In genomic region chr19:8239528-8240273, GRCh38 we compare ENCODE assay signal across 10 cellular contexts. TPM values are rescaled to one million over a fixed set of nuclear protein-coding genes. Genes with fewer than 3 reads are reported as not detected.
DNase-seq lines count a peak whose midpoint lies in the region; ATAC-seq, FAIRE-seq and TF ChIP-seq lines count a peak whose summit lies in the region.
"Had no signal": no experiment of that assay in that cellular context is flagged by ENCODE, and none has a peak within 500 bp of the region (broad histone marks: within the 10 kb centered on the region; RNA-seq: fewer than 3 reads in every experiment).

No MANE protein-coding gene starts in this region.

- peaks cover 32% of the 10 kb centered on the region for H3K79me2 ChIP-seq in HepG2 (ENCODE audit: insufficient read depth, low read length)

- TF ChIP-seq CTCF in HepG2 (CRISPR knock-in tag; IDR thresholded peaks at IDR 0.05): no peak

- no peaks in the 10 kb centered on the region for H4K20me1 ChIP-seq in HepG2 (ENCODE audit: insufficient read depth, low read length)

- POLR2A ChIA-PET in activated CD4-positive, alpha-beta memory T cell treated with anti-CD3 and anti-CD28 coated beads, Interleukin-2, amount 10 ng/mL, durations not matched to agents 7 days and 5 days (lab: Charles Lee): no interaction called here
- POLR2A ChIA-PET in HepG2 (lab: Yijun Ruan, JAX): no interaction called here

- no peak for FAIRE-seq in HepG2 (lab: Jason Lieb, UNC)

- peaks cover 39% of the 10 kb centered on the region for H3K36me3 Mint-ChIP-seq in activated CD8-positive, alpha-beta memory T cell treated with anti-CD3 and anti-CD28 coated beads, Interleukin-2, amount 10 ng/mL, durations not matched to agents 7 days and 5 days
- H3K36me3 Mint-ChIP-seq in activated CD4-positive, alpha-beta memory T cell treated with anti-CD3 and anti-CD28 coated beads, Interleukin-2, amount 10 ng/mL, durations not matched to agents 7 days and 5 days (ENCODE audit: low read depth): peaks cover 30% of the 10 kb centered on the region

- in situ Hi-C loops in HepG2 (cut with HindIII; ENCODE audit: extremely low pct_ligation_motif_present, low pct_unique_long_range_greater_than_20kb): no loop called here

- 91% methylated on average over 2 of the region's 3 CpGs for WGBS in HepG2 (ENCODE audit: low lambda C conversion rate)

- H3K27me3 Mint-ChIP-seq in activated CD8-positive, alpha-beta memory T cell treated with anti-CD3 and anti-CD28 coated beads, Interleukin-2, amount 10 ng/mL, durations not matched to agents 7 days and 5 days: no peaks in the 10 kb centered on the region
- H3K27me3 Mint-ChIP-seq in activated CD4-positive, alpha-beta memory T cell treated with anti-CD3 and anti-CD28 coated beads, Interleukin-2, amount 10 ng/mL, durations not matched to agents 7 days and 5 days: no peaks in the 10 kb centered on the region

- peaks cover 8 to 27% of the 10 kb centered on the region in 2 experiments for H3K36me3 ChIP-seq in HepG2 (replicated peaks in 1 of 2; ENCODE audit: control insufficient read depth in 1 of 2, insufficient read depth in 2 of 2, low read length in 2 of 2)

- peaks cover 12% of the 10 kb centered on the region for H3K9me3 Mint-ChIP-seq in activated CD8-positive, alpha-beta memory T cell treated with anti-CD3 and anti-CD28 coated beads, Interleukin-2, amount 10 ng/mL, durations not matched to agents 7 days and 5 days (ENCODE audit: low read depth)
- peaks cover 18% of the 10 kb centered on the region for H3K9me3 Mint-ChIP-seq in activated CD4-positive, alpha-beta memory T cell treated with anti-CD3 and anti-CD28 coated beads, Interleukin-2, amount 10 ng/mL, durations not matched to agents 7 days and 5 days

- H3K9me3 ChIP-seq in HepG2 (ENCODE audit: low read length): no peaks in the 10 kb centered on the region

- ATAC-seq in activated CD8-positive, alpha-beta memory T cell treated with anti-CD3 and anti-CD28 coated beads, Interleukin-2, amount 10 ng/mL, durations not matched to agents 7 days and 5 days: no peak
- ATAC-seq in HepG2 (peak; percentile 25), HG03342 (IDR thresholded peaks at IDR 0.05; ENCODE audit: unreplicated experiment) (no peak), GM19467 (IDR thresholded peaks at IDR 0.05; ENCODE audit: unreplicated experiment) (no peak)

- H3K9ac ChIP-seq in HepG2 (ENCODE audit: insufficient read depth, low read depth, low read length): peak overlapping the region; percentile 53

- CTCF ChIA-PET in activated CD8-positive, alpha-beta memory T cell treated with anti-CD3 and anti-CD28 coated beads, Interleukin-2, amount 10 ng/mL, durations not matched to agents 7 days and 5 days (lab: Charles Lee): interaction anchor here (0.8 to 1.9 kb wide), 7 partner anchors 12 to 295 kb away, joined by 3 to 4 read pairs (median 3); no protein-coding TSS in a partner anchor
- CTCF ChIA-PET in activated CD4-positive, alpha-beta memory T cell treated with anti-CD3 and anti-CD28 coated beads, Interleukin-2, amount 10 ng/mL, durations not matched to agents 7 days and 5 days (lab: Charles Lee): no interaction called here
- CTCF ChIA-PET in HepG2 (lab: Yijun Ruan, JAX; ENCODE audit: low intra/inter-chr PET ratio, low total read pairs): no interaction called here

- H3K27ac ChIP-seq in HepG2 (ENCODE audit: extremely low read length, insufficient read depth, low read length) (peak overlapping the region; percentile 69), temporal lobe (ENCODE audit: low read depth, low read length) (peak overlapping the region; percentile 82)
- H3K27ac ChIP-seq: HL-60 had no signal

- no peak overlapping the region for H2AFZ ChIP-seq in HepG2 (ENCODE audit: low read length)

- TF ChIP-seq EP300 in HepG2 (IDR thresholded peaks at IDR 0.05; ENCODE audit: low read depth in 2 of 2, low read length in 2 of 2): no peak
- no peak for TF ChIP-seq EP300 in HepG2 (CRISPR knock-in tag; IDR thresholded peaks at IDR 0.05; ENCODE audit: borderline replicate concordance)

- intact Hi-C loops in HepG2 (cut with micrococcal nuclease; ENCODE audit: unreplicated experiment): loop anchor here (2.0 kb wide), 1 partner anchor 31 kb away; the partner anchor contains the start of gene CERS4

- no peaks in the 10 kb centered on the region for H3K27me3 ChIP-seq in HepG2 (ENCODE audit: control insufficient read depth in 1 of 2, insufficient read depth in 2 of 2, low read length in 2 of 2)

- DNase-seq in activated CD8-positive, alpha-beta memory T cell treated with anti-CD3 and anti-CD28 coated beads, Interleukin-2, amount 10 ng/mL, durations not matched to agents 7 days and 5 days: no peak
- DNase-seq in activated CD8-positive, alpha-beta memory T cell treated with anti-CD3 and anti-CD28 coated beads for 24 hours: no peak
- DNase-seq in activated CD4-positive, alpha-beta memory T cell treated with anti-CD3 and anti-CD28 coated beads, Interleukin-2, amount 10 ng/mL, durations not matched to agents 7 days and 5 days: no peak
- no peak for DNase-seq in HepG2 (ENCODE audit: low spot score)
- no peak for DNase-seq in activated effector memory CD4-positive, alpha-beta T cell treated with Interleukin-2 at 50 U/mL for 16 hours

- peaks cover 18% of the 10 kb centered on the region for H3K4me1 Mint-ChIP-seq in activated CD8-positive, alpha-beta memory T cell treated with anti-CD3 and anti-CD28 coated beads, Interleukin-2, amount 10 ng/mL, durations not matched to agents 7 days and 5 days
- peaks cover 15% of the 10 kb centered on the region for H3K4me1 Mint-ChIP-seq in activated CD4-positive, alpha-beta memory T cell treated with anti-CD3 and anti-CD28 coated beads, Interleukin-2, amount 10 ng/mL, durations not matched to agents 7 days and 5 days

- H3K4me3 ChIP-seq in HepG2 (replicated peaks in 1 of 3; ENCODE audit: insufficient read depth in 1 of 3, low read depth in 2 of 3, low read length in 3 of 3): peak overlapping the region in 1 of 3 experiments; percentile 18; a peak in 1 of 6 replicates

- BruUV-seq in HepG2 (replicated peaks; lab: Mats Ljungman, UMichigan): no TSS peak

- H3K4me1 ChIP-seq in HepG2 (ENCODE audit: insufficient read depth, low read length): peaks cover 79% of the 10 kb centered on the region

- H3K27ac Mint-ChIP-seq in activated CD8-positive, alpha-beta memory T cell treated with anti-CD3 and anti-CD28 coated beads, Interleukin-2, amount 10 ng/mL, durations not matched to agents 7 days and 5 days: peak overlapping the region; percentile 85
- H3K27ac Mint-ChIP-seq in activated CD4-positive, alpha-beta memory T cell treated with anti-CD3 and anti-CD28 coated beads, Interleukin-2, amount 10 ng/mL, durations not matched to agents 7 days and 5 days: peak overlapping the region; percentile 7
- H3K27ac Mint-ChIP-seq: activated naive CD4-positive, alpha-beta T cell treated with anti-CD3 and anti-CD28 coated beads for 36 hours had no signal

- no peak for TF ChIP-seq RAD21 in HepG2 (CRISPR knock-in tag; IDR thresholded peaks at IDR 0.05)

- H3K4me2 ChIP-seq in HepG2 (ENCODE audit: low read depth, low read length): peak overlapping the region; percentile 61

- H3K4me3 Mint-ChIP-seq in activated CD8-positive, alpha-beta memory T cell treated with anti-CD3 and anti-CD28 coated beads, Interleukin-2, amount 10 ng/mL, durations not matched to agents 7 days and 5 days: peak overlapping the region; percentile 1
- H3K4me3 Mint-ChIP-seq in activated CD4-positive, alpha-beta memory T cell treated with anti-CD3 and anti-CD28 coated beads, Interleukin-2, amount 10 ng/mL, durations not matched to agents 7 days and 5 days: no peak overlapping the region
- H3K4me3 Mint-ChIP-seq: activated naive CD4-positive, alpha-beta T cell treated with anti-CD3 and anti-CD28 coated beads for 36 hours had no signal

- no peak for TF ChIP-seq POLR2A in HepG2 (IDR thresholded peaks at IDR 0.05; ENCODE audit: insufficient read depth in 1 of 2, low read depth in 2 of 2, low read length in 2 of 2)

TF ChIP-seq in HepG2, 621 proteins besides CTCF, POLR2A, EP300 and RAD21 (continues in another document):
- TF ChIP-seq ZNF720 (CRISPR knock-in tag; IDR thresholded peaks at IDR 0.05): no peak

RNA-seq across cellular contexts. Expression of gene CERS4, which starts 30.5 kb away (rescaled TPM):
- total RNA-seq in activated CD8-positive, alpha-beta memory T cell treated with anti-CD3 and anti-CD28 coated beads, Interleukin-2, amount 10 ng/mL, durations not matched to agents 7 days and 5 days: 10 to 100 TPM; 20.3 to 28.2 TPM
- 10 to 100 TPM; 23.2 TPM for total RNA-seq in activated CD4-positive, alpha-beta memory T cell treated with anti-CD3 and anti-CD28 coated beads, Interleukin-2, amount 10 ng/mL, durations not matched to agents 7 days and 5 days
- total RNA-seq in HepG2 (2016; rRNA removed; fragmentation: Illumina TruSeq; extraction: Trizol) (47.4 and 83.5 TPM in 2 replicates), temporal lobe (56.1 TPM)
- 54.7 and 67.0 TPM in 2 replicates for total RNA-seq in HepG2 (2016; cell fraction: cytosol; rRNA removed; fragmentation: Illumina TruSeq; extraction: Trizol; ENCODE audit: low read depth)
- 42.9 and 82.5 TPM in 2 replicates for total RNA-seq in HepG2 (2016; cell fraction: insoluble cytoplasmic fraction; rRNA removed; fragmentation: Illumina TruSeq; extraction: Trizol)
- 68.0 and 79.4 TPM in 2 replicates for total RNA-seq in HepG2 (2016; cell fraction: membrane; rRNA removed; fragmentation: Illumina TruSeq; extraction: Trizol)
- 76.2 and 78.4 TPM in 2 replicates for total RNA-seq in HepG2 (2016; cell fraction: nucleus; rRNA removed; fragmentation: Illumina TruSeq; extraction: Trizol)
- polyA plus RNA-seq in HepG2 (2011; rRNA removed): 74.7 and 97.6 TPM in 2 replicates
- polyA plus RNA-seq in HepG2 (2011; cell fraction: cytosol; rRNA removed): 78.3 and 82.4 TPM in 2 replicates
- 83.2 and 92.3 TPM in 2 replicates for polyA plus RNA-seq in HepG2 (2011; cell fraction: nucleus; rRNA removed)
- polyA plus RNA-seq in HepG2 (2012): 34.1 and 40.8 TPM in 2 replicates
- 47.5 and 59.8 TPM in 2 replicates for polyA plus RNA-seq in HepG2 (2016; cell fraction: cytosol; fragmentation: Illumina TruSeq; extraction: Trizol; ENCODE audit: low read depth)
- polyA plus RNA-seq in HepG2 (2016; cell fraction: insoluble cytoplasmic fraction; fragmentation: Illumina TruSeq; extraction: Trizol; ENCODE audit: low read depth): 44.2 and 45.5 TPM in 2 replicates
- 53.9 and 57.1 TPM in 2 replicates for polyA plus RNA-seq in HepG2 (2016; cell fraction: membrane; fragmentation: Illumina TruSeq; extraction: Trizol; ENCODE audit: low read depth)
- 122 and 128 TPM in 2 replicates for polyA plus RNA-seq in HepG2 (2016; cell fraction: nucleus; fragmentation: Illumina TruSeq; extraction: Trizol; ENCODE audit: insufficient read depth, low read depth)
- 0.19 and 131 TPM in 2 replicates for polyA minus RNA-seq in HepG2 (2011; rRNA and poly(A)+ RNA removed; ENCODE audit: low replicate concordance)
- polyA minus RNA-seq in HepG2 (2011; cell fraction: cytosol; rRNA and poly(A)+ RNA removed): 24.3 and 31.5 TPM in 2 replicates
- 20.2 and 23.6 TPM in 2 replicates for polyA minus RNA-seq in HepG2 (2011; cell fraction: nucleus; rRNA and poly(A)+ RNA removed)
